1 cellular context compared by ENCODE assay signal in the genomic region with DNA sequence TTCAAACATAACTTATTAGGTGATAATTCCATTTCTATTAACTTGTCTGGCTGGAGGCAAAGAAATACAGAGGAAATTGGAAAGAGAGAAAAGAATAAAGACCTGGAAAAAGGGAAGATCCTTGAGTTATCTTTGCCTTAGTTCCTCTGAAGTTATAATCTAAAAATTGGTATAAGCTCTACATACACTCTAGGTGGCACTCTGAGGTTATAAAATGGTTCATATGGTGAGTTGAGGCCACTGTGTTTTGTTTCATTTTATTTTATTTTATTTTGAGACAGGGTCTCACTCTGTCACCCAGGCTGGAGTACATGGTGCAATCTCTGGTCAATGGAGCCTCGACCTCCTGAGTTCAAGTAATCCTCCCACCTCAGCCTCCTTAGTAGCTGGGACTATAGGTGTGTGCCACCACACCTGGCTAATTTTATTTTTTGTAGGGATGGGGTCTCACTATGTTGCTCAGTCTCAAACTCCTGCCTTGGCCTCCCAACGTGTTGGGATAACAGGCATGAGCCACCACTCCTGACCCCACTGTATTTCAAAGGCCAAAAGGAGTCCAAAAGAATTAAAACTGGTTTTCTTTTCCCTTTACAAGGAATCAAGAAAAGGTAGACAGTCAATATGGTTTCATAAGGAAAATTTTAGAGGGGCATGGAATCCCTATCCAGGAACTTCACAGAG.
TF ChIP-seq lines count a peak whose summit lies in the region.

No MANE protein-coding gene starts in this region.

TF ChIP-seq in IMR-90, 13 proteins besides CTCF, POLR2A, EP300 and RAD21:
- TF ChIP-seq BHLHE40 (IDR thresholded peaks at IDR 0.05; ENCODE audit: low read depth, low read length) (no peak), CEBPB (IDR thresholded peaks at IDR 0.05; ENCODE audit: low read depth, low read length) (no peak), MXI1 (IDR thresholded peaks at IDR 0.05; ENCODE audit: borderline replicate concordance, low read depth, low read length) (no peak), SMC3 (IDR thresholded peaks at IDR 0.05; ENCODE audit: low read depth, low read length) (no peak), NFE2L2 (IDR thresholded peaks at IDR 0.05; ENCODE audit: low read depth, low read length) (no peak), FOS (IDR thresholded peaks at IDR 0.05; ENCODE audit: low read depth, low read length) (no peak), CHD1 (IDR thresholded peaks at IDR 0.05; ENCODE audit: low read depth, low read length) (no peak), MAFK (IDR thresholded peaks at IDR 0.05; ENCODE audit: low read depth, low read length) (no peak), MAZ (IDR thresholded peaks at IDR 0.05; ENCODE audit: borderline replicate concordance, low read depth, low read length) (no peak), RFX5 (IDR thresholded peaks at IDR 0.05; ENCODE audit: low read depth, low read length) (no peak), RCOR1 (IDR thresholded peaks at IDR 0.05; ENCODE audit: insufficient replicate concordance, low read length) (no peak)
- TF ChIP-seq, protein P1, sequence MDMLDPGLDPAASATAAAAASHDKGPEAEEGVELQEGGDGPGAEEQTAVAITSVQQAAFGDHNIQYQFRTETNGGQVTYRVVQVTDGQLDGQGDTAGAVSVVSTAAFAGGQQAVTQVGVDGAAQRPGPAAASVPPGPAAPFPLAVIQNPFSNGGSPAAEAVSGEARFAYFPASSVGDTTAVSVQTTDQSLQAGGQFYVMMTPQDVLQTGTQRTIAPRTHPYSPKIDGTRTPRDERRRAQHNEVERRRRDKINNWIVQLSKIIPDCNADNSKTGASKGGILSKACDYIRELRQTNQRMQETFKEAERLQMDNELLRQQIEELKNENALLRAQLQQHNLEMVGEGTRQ (IDR thresholded peaks at IDR 0.05; ENCODE audit: low read depth, low read length): no peak
- TF ChIP-seq, protein P2, sequence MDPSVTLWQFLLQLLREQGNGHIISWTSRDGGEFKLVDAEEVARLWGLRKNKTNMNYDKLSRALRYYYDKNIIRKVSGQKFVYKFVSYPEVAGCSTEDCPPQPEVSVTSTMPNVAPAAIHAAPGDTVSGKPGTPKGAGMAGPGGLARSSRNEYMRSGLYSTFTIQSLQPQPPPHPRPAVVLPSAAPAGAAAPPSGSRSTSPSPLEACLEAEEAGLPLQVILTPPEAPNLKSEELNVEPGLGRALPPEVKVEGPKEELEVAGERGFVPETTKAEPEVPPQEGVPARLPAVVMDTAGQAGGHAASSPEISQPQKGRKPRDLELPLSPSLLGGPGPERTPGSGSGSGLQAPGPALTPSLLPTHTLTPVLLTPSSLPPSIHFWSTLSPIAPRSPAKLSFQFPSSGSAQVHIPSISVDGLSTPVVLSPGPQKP (IDR thresholded peaks at IDR 0.05; ENCODE audit: borderline replicate concordance, low read depth, low read length): no peak
